In genomic region chr7:101179117-101179779, GRCh38 we compare ENCODE assay signal across 1 cellular context.
TF ChIP-seq lines count a peak whose summit lies in the region.

No MANE protein-coding gene starts in this region.

TF ChIP-seq in HepG2, 621 proteins besides CTCF, POLR2A, EP300 and RAD21:
- TF ChIP-seq MEIS2 (CRISPR knock-in tag; IDR thresholded peaks at IDR 0.05) (no peak), FOXM1 (CRISPR knock-in tag; IDR thresholded peaks at IDR 0.05) (no peak), EED (CRISPR knock-in tag; IDR thresholded peaks at IDR 0.05) (no peak), ZFX (CRISPR knock-in tag; IDR thresholded peaks at IDR 0.05; ENCODE audit: low read depth) (no peak), CCDC6 (CRISPR knock-in tag; IDR thresholded peaks at IDR 0.05) (no peak), RFX3 (CRISPR knock-in tag; IDR thresholded peaks at IDR 0.05) (no peak), ZNF329 (CRISPR knock-in tag; IDR thresholded peaks at IDR 0.05; ENCODE audit: low read depth) (no peak), ZNF704 (CRISPR knock-in tag; IDR thresholded peaks at IDR 0.05; ENCODE audit: borderline replicate concordance) (no peak), MATR3 (CRISPR knock-in tag; IDR thresholded peaks at IDR 0.05) (no peak), GATAD1 (CRISPR knock-in tag; IDR thresholded peaks at IDR 0.05) (no peak), SPEN (CRISPR knock-in tag; IDR thresholded peaks at IDR 0.05; ENCODE audit: low read depth) (no peak), ZNF780A (CRISPR knock-in tag; IDR thresholded peaks at IDR 0.05) (no peak), KMT2B (CRISPR knock-in tag; IDR thresholded peaks at IDR 0.05) (no peak), ZNF33B (CRISPR knock-in tag; IDR thresholded peaks at IDR 0.05) (no peak), ZBTB38 (CRISPR knock-in tag; IDR thresholded peaks at IDR 0.05) (no peak), RFXAP (CRISPR knock-in tag; IDR thresholded peaks at IDR 0.05; ENCODE audit: borderline replicate concordance) (no peak)
- TF ChIP-seq, protein P1, sequence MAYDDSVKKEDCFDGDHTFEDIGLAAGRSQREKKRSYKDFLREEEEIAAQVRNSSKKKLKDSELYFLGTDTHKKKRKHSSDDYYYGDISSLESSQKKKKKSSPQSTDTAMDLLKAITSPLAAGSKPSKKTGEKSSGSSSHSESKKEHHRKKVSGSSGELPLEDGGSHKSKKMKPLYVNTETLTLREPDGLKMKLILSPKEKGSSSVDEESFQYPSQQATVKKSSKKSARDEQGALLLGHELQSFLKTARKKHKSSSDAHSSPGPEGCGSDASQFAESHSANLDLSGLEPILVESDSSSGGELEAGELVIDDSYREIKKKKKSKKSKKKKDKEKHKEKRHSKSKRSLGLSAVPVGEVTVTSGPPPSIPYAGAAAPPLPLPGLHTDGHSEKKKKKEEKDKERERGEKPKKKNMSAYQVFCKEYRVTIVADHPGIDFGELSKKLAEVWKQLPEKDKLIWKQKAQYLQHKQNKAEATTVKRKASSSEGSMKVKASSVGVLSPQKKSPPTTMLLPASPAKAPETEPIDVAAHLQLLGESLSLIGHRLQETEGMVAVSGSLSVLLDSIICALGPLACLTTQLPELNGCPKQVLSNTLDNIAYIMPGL (CRISPR knock-in tag; IDR thresholded peaks at IDR 0.05; ENCODE audit: borderline replicate concordance in 1 of 2, low read depth in 1 of 2), result no peak
- TF ChIP-seq, protein P2, sequence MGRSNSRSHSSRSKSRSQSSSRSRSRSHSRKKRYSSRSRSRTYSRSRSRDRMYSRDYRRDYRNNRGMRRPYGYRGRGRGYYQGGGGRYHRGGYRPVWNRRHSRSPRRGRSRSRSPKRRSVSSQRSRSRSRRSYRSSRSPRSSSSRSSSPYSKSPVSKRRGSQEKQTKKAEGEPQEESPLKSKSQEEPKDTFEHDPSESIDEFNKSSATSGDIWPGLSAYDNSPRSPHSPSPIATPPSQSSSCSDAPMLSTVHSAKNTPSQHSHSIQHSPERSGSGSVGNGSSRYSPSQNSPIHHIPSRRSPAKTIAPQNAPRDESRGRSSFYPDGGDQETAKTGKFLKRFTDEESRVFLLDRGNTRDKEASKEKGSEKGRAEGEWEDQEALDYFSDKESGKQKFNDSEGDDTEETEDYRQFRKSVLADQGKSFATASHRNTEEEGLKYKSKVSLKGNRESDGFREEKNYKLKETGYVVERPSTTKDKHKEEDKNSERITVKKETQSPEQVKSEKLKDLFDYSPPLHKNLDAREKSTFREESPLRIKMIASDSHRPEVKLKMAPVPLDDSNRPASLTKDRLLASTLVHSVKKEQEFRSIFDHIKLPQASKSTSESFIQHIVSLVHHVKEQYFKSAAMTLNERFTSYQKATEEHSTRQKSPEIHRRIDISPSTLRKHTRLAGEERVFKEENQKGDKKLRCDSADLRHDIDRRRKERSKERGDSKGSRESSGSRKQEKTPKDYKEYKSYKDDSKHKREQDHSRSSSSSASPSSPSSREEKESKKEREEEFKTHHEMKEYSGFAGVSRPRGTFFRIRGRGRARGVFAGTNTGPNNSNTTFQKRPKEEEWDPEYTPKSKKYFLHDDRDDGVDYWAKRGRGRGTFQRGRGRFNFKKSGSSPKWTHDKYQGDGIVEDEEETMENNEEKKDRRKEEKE (IDR thresholded peaks at IDR 0.05), result no peak
- TF ChIP-seq, protein P3, sequence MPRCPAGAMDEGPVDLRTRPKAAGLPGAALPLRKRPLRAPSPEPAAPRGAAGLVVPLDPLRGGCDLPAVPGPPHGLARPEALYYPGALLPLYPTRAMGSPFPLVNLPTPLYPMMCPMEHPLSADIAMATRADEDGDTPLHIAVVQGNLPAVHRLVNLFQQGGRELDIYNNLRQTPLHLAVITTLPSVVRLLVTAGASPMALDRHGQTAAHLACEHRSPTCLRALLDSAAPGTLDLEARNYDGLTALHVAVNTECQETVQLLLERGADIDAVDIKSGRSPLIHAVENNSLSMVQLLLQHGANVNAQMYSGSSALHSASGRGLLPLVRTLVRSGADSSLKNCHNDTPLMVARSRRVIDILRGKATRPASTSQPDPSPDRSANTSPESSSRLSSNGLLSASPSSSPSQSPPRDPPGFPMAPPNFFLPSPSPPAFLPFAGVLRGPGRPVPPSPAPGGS (CRISPR knock-in tag; IDR thresholded peaks at IDR 0.05), result no peak
